In genomic region chr9:131917009-131917408, GRCh38 we compare ENCODE assay signal across 35 cellular contexts.
"Had no signal": no experiment of that assay in that cellular context is flagged by ENCODE, and none has a peak within 500 bp of the region (broad histone marks: within the 10 kb centered on the region; RNA-seq: fewer than 3 reads in every experiment).

No MANE protein-coding gene starts in this region.

- H3K36me3 ChIP-seq: MG63 had no signal

- H3K27ac ChIP-seq: KMS-11 had no signal

- H3K9me3 ChIP-seq: MG63 had no signal

- H3K27me3 ChIP-seq: MG63 had no signal

- H3K4me3 ChIP-seq: MG63 had no signal

- DNase-seq: Karpas-422, Kasumi-1, KBM-7, KG1, MG63, MM.1S, MV-4-11, NCI-H1048, NCI-H1092, NCI-H1092 treated with DMSO at 0.1 percent for 48 hours, NCI-H1105, NCI-H1105 treated with DMSO at 0.1 percent for 48 hours, NCI-H1417, NCI-H1417 treated with DMSO at 0.1 percent for 48 hours, NCI-H1436, NCI-H1436 treated with DMSO at 0.1 percent for 48 hours, NCI-H146, NCI-H1694, NCI-H1694 treated with DMSO at 0.1 percent for 48 hours, NCI-H187, NCI-H187 treated with DMSO at 0.1 percent for 48 hours, NCI-H1930, NCI-H2029, NCI-H2029 treated with DMSO at 0.1 percent for 48 hours, NCI-H2081, NCI-H2081 treated with DMSO at 0.1 percent for 48 hours, NCI-H2107, NCI-H2171, NCI-H2171 treated with DMSO at 0.1 percent for 48 hours, NCI-H2227 treated with DMSO at 0.1 percent for 48 hours, NCI-H226, NCI-H345, NCI-H446, NCI-H446 treated with DMSO at 0.1 percent for 48 hours had no signal
